In the genomic region with DNA sequence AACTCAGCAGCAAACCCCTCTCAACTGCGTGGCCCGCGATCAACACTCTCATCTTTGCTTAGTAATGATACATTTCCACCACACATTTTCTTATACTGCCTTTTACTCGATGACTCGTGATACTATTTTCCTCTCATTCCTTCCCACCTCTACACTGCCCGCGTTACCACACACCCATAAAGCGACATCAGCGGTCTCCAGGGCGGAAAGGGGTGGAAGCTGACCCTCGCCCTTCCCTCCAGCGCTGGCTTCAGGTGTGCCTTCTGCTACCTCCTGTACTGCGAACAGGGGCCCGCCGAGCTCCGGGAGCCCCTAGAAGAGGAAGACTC, we compare ENCODE assay signal across 10 cellular contexts. TPM values are rescaled to one million over a fixed set of nuclear protein-coding genes. Genes with fewer than 3 reads are reported as not detected.
DNase-seq lines count a peak whose midpoint lies in the region; ATAC-seq and TF ChIP-seq lines count a peak whose summit lies in the region.
"Had no signal": no experiment of that assay in that cellular context is flagged by ENCODE, and none has a peak within 500 bp of the region (broad histone marks: within the 10 kb centered on the region; RNA-seq: fewer than 3 reads in every experiment).

No MANE protein-coding gene starts in this region.

- H3K4me3 Mint-ChIP-seq in osteocyte (ENCODE audit: unreplicated experiment): peak overlapping the region; percentile 63
- H3K4me3 Mint-ChIP-seq: activated T-cell treated with anti-CD3 and anti-CD28 coated beads, Interleukin-2, amount 50 U/mL, for 4 hours had no signal

- TF ChIP-seq EP300 in esophagus muscularis mucosa (IDR thresholded peaks at IDR 0.05): no peak

- intact Hi-C loops in esophagus muscularis mucosa (cut with DNase I): no loop called here

- H3K27me3 ChIP-seq in NT2/D1 (ENCODE audit: insufficient read depth, insufficient read length) (peaks cover 44% of the 10 kb centered on the region), esophagus muscularis mucosa (peaks cover 0 to 50% (median 13%) of the 10 kb centered on the region in 4 donors)

- H3K4me1 Mint-ChIP-seq in osteocyte (ENCODE audit: unreplicated experiment): peaks cover 7% of the 10 kb centered on the region

- DNase-seq in NT2/D1 (ENCODE audit: low read depth, low spot score): no peak
- DNase-seq in esophagus muscularis mucosa (ENCODE audit: extremely low spot score): peak; percentile 37
- DNase-seq in osteocyte (ENCODE audit: extremely low spot score, unreplicated experiment): no peak
- DNase-seq in NCI-H146 (lab: John Stamatoyannopoulos, UW): no peak
- DNase-seq in NCI-H1048 (lab: John Stamatoyannopoulos, UW): no peak
- DNase-seq: activated T-cell treated with anti-CD3 and anti-CD28 coated beads, Interleukin-2, amount 50 U/mL, for 4 hours had no signal

- H3K9ac ChIP-seq in NT2/D1 (ENCODE audit: insufficient read length, low read depth): no peak overlapping the region

- H3K4me3 ChIP-seq in NT2/D1 (ENCODE audit: insufficient read length, low read depth): peak overlapping the region; percentile 62
- peak overlapping the region; percentile 25 to 52 (median 40) for H3K4me3 ChIP-seq in esophagus muscularis mucosa

- H3K36me3 ChIP-seq in NT2/D1 (ENCODE audit: insufficient read depth, insufficient read length, low read length) (peaks cover 11% of the 10 kb centered on the region), esophagus muscularis mucosa (no peaks in the 10 kb centered on the region)

- H3K9me3 ChIP-seq in NT2/D1 (ENCODE audit: insufficient read depth, low read length) (no peaks in the 10 kb centered on the region), esophagus muscularis mucosa (no peaks in the 10 kb centered on the region)

- H3K4me1 ChIP-seq in NT2/D1 (ENCODE audit: insufficient read depth, insufficient read length) (no peaks in the 10 kb centered on the region), esophagus muscularis mucosa (peaks cover 14 to 27% (median 25%) of the 10 kb centered on the region in 4 donors)

- no peak overlapping the region for H3K27ac ChIP-seq in esophagus muscularis mucosa (replicated peaks in 1 of 4)

- peak; percentile 1 for ATAC-seq in GM19023 (IDR thresholded peaks at IDR 0.05; ENCODE audit: unreplicated experiment)
- ATAC-seq in GM21515 (IDR thresholded peaks at IDR 0.05; ENCODE audit: unreplicated experiment): no peak
- ATAC-seq in HG03469 (IDR thresholded peaks at IDR 0.05; ENCODE audit: unreplicated experiment): no peak
- ATAC-seq: activated T-cell treated with anti-CD3 and anti-CD28 coated beads, Interleukin-2, amount 50 U/mL, for 4 hours had no signal

- no peaks in the 10 kb centered on the region for H3K9me3 Mint-ChIP-seq in osteocyte (ENCODE audit: unreplicated experiment)

- no peak overlapping the region for H3K27ac Mint-ChIP-seq in osteocyte (ENCODE audit: unreplicated experiment)

- no peak for TF ChIP-seq POLR2A in esophagus muscularis mucosa (IDR thresholded peaks at IDR 0.05; ENCODE audit: low read depth)

- 6% methylated on average over 16 of the region's 16 CpGs for WGBS in esophagus muscularis mucosa

- peaks cover 49% of the 10 kb centered on the region for H3K27me3 Mint-ChIP-seq in osteocyte (ENCODE audit: unreplicated experiment)

- no peaks in the 10 kb centered on the region for H3K36me3 Mint-ChIP-seq in osteocyte (ENCODE audit: unreplicated experiment)

- no peak for TF ChIP-seq CTCF in esophagus muscularis mucosa (IDR thresholded peaks at IDR 0.05)
- no peak for TF ChIP-seq CTCF in osteocyte (IDR thresholded peaks at IDR 0.05)

RNA-seq across cellular contexts. Expression of gene NETO1, which starts 1.3 kb away (rescaled TPM):
- total RNA-seq in esophagus muscularis mucosa: under 1 TPM in 3 of 4 donors, not detected in 1; 0.13 to 0.50 (median 0.34) TPM
- not detected in 2 replicates for total RNA-seq in osteocyte
- total RNA-seq: dermis blood vessel endothelial cell had no signal
